21 cellular contexts compared by ENCODE assay signal in genomic region chr22:17601031-17601430, GRCh38. TPM values are rescaled to one million over a fixed set of nuclear protein-coding genes. Genes with fewer than 3 reads are reported as not detected.
A peak's percentile ranks its signal among the peaks of the same experiment; 100 is the strongest.
DNase-seq lines count a peak whose midpoint lies in the region; ATAC-seq and TF ChIP-seq lines count a peak whose summit lies in the region.
"Had no signal": no experiment of that assay in that cellular context is flagged by ENCODE, and none has a peak within 500 bp of the region (broad histone marks: within the 10 kb centered on the region; RNA-seq: fewer than 3 reads in every experiment).

No MANE protein-coding gene starts in this region.

- POLR2A ChIA-PET in naive thymus-derived CD4-positive, alpha-beta T cell (lab: Charles Lee), result no interaction called here
- POLR2A ChIA-PET in PC-3 (lab: Charles Lee; ENCODE audit: unreplicated experiment), result interaction anchor here (0.6 kb wide), 1 partner anchor 518 kb away, joined by 6 read pairs; no protein-coding TSS in a partner anchor

- H3K27me3 ChIP-seq in cardiac muscle cell (no peaks in the 10 kb centered on the region), PC-3 (ENCODE audit: low read length) (no peaks in the 10 kb centered on the region)
- no peaks in the 10 kb centered on the region for H3K27me3 ChIP-seq in naive thymus-derived CD4-positive, alpha-beta T cell (ENCODE audit: control insufficient read depth in 2 of 2, insufficient read depth in 2 of 2, low read length in 2 of 2)
- H3K27me3 ChIP-seq: body of pancreas, vagina had no signal

- H3K9me3 Mint-ChIP-seq in activated naive CD8-positive, alpha-beta T cell treated with anti-CD3 and anti-CD28 coated beads for 36 hours, result no peaks in the 10 kb centered on the region
- peaks cover 0 to 2% (median 0%) of the 10 kb centered on the region in 11 donors for H3K9me3 Mint-ChIP-seq in naive thymus-derived CD4-positive, alpha-beta T cell
- H3K9me3 Mint-ChIP-seq: activated naive CD4-positive, alpha-beta T cell treated with anti-CD3 and anti-CD28 coated beads, Interleukin-2, amount 10 ng/mL, durations not matched to agents 7 days and 5 days had no signal

- H3K9me2 ChIP-seq in PC-3 (replicated peaks; ENCODE audit: low read length), result no peaks in the 10 kb centered on the region

- intact Hi-C loops in cardiac septum (cut with DNase I), result no loop called here
- intact Hi-C loops in naive thymus-derived CD4-positive, alpha-beta T cell (cut with micrococcal nuclease), result no loop called here
- intact Hi-C loops in PC-3 (cut with micrococcal nuclease), result no loop called here

- no peak overlapping the region for H3K4me2 ChIP-seq in PC-3 (ENCODE audit: low read length)

- BruUV-seq in PC-3 (replicated peaks; lab: Mats Ljungman, UMichigan), result no TSS peak

- H2AFZ ChIP-seq in PC-3 (ENCODE audit: low read length), result no peak overlapping the region

- peak overlapping the region; percentile 18 for H3K27ac Mint-ChIP-seq in activated naive CD8-positive, alpha-beta T cell treated with anti-CD3 and anti-CD28 coated beads for 36 hours
- peak overlapping the region in 6 of 9 donors; percentile 10 to 89 (median 45) for H3K27ac Mint-ChIP-seq in naive thymus-derived CD4-positive, alpha-beta T cell

- no peak overlapping the region for H3K9ac ChIP-seq in PC-3 (ENCODE audit: low read length)

- TF ChIP-seq CTCF in cardiac muscle cell (IDR thresholded peaks at IDR 0.05; ENCODE audit: low read depth, low read length) (no peak), PC-3 (conservative IDR thresholded peaks at IDR 0.05; ENCODE audit: low read depth, low read length) (no peak)

- H3K9me3 ChIP-seq in cardiac muscle cell (ENCODE audit: low read depth) (no peaks in the 10 kb centered on the region), PC-3 (ENCODE audit: low read length) (no peaks in the 10 kb centered on the region)
- H3K9me3 ChIP-seq in naive thymus-derived CD4-positive, alpha-beta T cell (ENCODE audit: control insufficient read depth in 2 of 3, low read length in 3 of 3), result no peaks in the 10 kb centered on the region
- H3K9me3 ChIP-seq: body of pancreas, vagina had no signal

- H3K36me3 Mint-ChIP-seq in activated naive CD8-positive, alpha-beta T cell treated with anti-CD3 and anti-CD28 coated beads for 36 hours, result peaks cover 21% of the 10 kb centered on the region
- H3K36me3 Mint-ChIP-seq in naive thymus-derived CD4-positive, alpha-beta T cell, result peaks cover 19 to 38% (median 29%) of the 10 kb centered on the region in 5 donors

- no peak overlapping the region for H3K4me3 ChIP-seq in cardiac muscle cell
- H3K4me3 ChIP-seq in naive thymus-derived CD4-positive, alpha-beta T cell (ENCODE audit: low read length), result no peak overlapping the region
- H3K4me3 ChIP-seq in PC-3 (ENCODE audit: low read length), result no peak overlapping the region
- H3K4me3 ChIP-seq: body of pancreas, vagina had no signal

- peak overlapping the region; percentile 19 for H3K27ac ChIP-seq in cardiac muscle cell
- no peak overlapping the region for H3K27ac ChIP-seq in naive thymus-derived CD4-positive, alpha-beta T cell (ENCODE audit: low read depth, low read length)
- no peak overlapping the region for H3K27ac ChIP-seq in PC-3 (ENCODE audit: low read length)
- H3K27ac ChIP-seq: body of pancreas, RWPE1, vagina had no signal

- H4K20me1 ChIP-seq in PC-3 (ENCODE audit: low read length), result no peaks in the 10 kb centered on the region

- H3K36me3 ChIP-seq in cardiac muscle cell, result peaks cover 35% of the 10 kb centered on the region
- H3K36me3 ChIP-seq in naive thymus-derived CD4-positive, alpha-beta T cell (ENCODE audit: control insufficient read depth in 2 of 3, insufficient read depth in 3 of 3, low read length in 3 of 3), result peaks cover 13 to 67% (median 23%) of the 10 kb centered on the region in 3 experiments
- peaks cover 9% of the 10 kb centered on the region for H3K36me3 ChIP-seq in PC-3 (ENCODE audit: low read depth, low read length)

- no peaks in the 10 kb centered on the region for H3K4me1 Mint-ChIP-seq in activated naive CD8-positive, alpha-beta T cell treated with anti-CD3 and anti-CD28 coated beads for 36 hours
- H3K4me1 Mint-ChIP-seq in naive thymus-derived CD4-positive, alpha-beta T cell, result peaks cover 0 to 13% (median 6%) of the 10 kb centered on the region in 7 donors

- DNase-seq in cardiac muscle cell (ENCODE audit: low read depth in 1 of 2, low spot score in 1 of 2), result no peak
- no peak for DNase-seq in cardiac septum (ENCODE audit: low spot score)
- DNase-seq in activated naive CD8-positive, alpha-beta T cell treated with anti-CD3 and anti-CD28 coated beads for 36 hours, result no peak
- no peak for DNase-seq in naive thymus-derived CD4-positive, alpha-beta T cell
- no peak for DNase-seq in A172 (ENCODE audit: low spot score)
- no peak for DNase-seq in NCI-H524 (lab: John Stamatoyannopoulos, UW)
- no peak for DNase-seq in PC-3
- DNase-seq: activated CD4-positive, alpha-beta T cell treated with anti-CD3 and anti-CD28 coated beads for 48 hours; activated naive CD4-positive, alpha-beta T cell treated with anti-CD3 and anti-CD28 coated beads, Interleukin-2, amount 10 ng/mL, durations not matched to agents 7 days and 5 days; body of pancreas; cortex of kidney; KBM-7; naive B cell; NCI-H1694; posterior cingulate gyrus; stimulated activated CD4-positive, alpha-beta T cell treated with anti-CD3 and anti-CD28 coated beads, Interleukin-4, amount 100 ng/mL, for 1 hour had no signal

- CTCF ChIA-PET in naive thymus-derived CD4-positive, alpha-beta T cell (lab: Charles Lee), result no interaction called here
- CTCF ChIA-PET in PC-3 (lab: Charles Lee), result interaction anchor here (1.1 kb wide), 1 partner anchor 42 kb away, joined by 3 read pairs; no protein-coding TSS in a partner anchor

- no peak overlapping the region for H3K4me3 Mint-ChIP-seq in activated naive CD8-positive, alpha-beta T cell treated with anti-CD3 and anti-CD28 coated beads for 36 hours
- H3K4me3 Mint-ChIP-seq in naive thymus-derived CD4-positive, alpha-beta T cell, result no peak overlapping the region
- H3K4me3 Mint-ChIP-seq: activated naive CD4-positive, alpha-beta T cell treated with anti-CD3 and anti-CD28 coated beads, Interleukin-2, amount 10 ng/mL, durations not matched to agents 7 days and 5 days; naive B cell had no signal

- ATAC-seq in naive thymus-derived CD4-positive, alpha-beta T cell, result no peak
- no peak; the same call in 1 of the 2 replicates for ATAC-seq in PC-3
- ATAC-seq in HG03460 (IDR thresholded peaks at IDR 0.05; ENCODE audit: unreplicated experiment), result no peak
- ATAC-seq: body of pancreas had no signal

- no peaks in the 10 kb centered on the region for H3F3A ChIP-seq in PC-3 (ENCODE audit: low read length, unreplicated experiment)

- no peaks in the 10 kb centered on the region for H3K27me3 Mint-ChIP-seq in activated naive CD8-positive, alpha-beta T cell treated with anti-CD3 and anti-CD28 coated beads for 36 hours
- no peaks in the 10 kb centered on the region for H3K27me3 Mint-ChIP-seq in naive thymus-derived CD4-positive, alpha-beta T cell
- H3K27me3 Mint-ChIP-seq: activated naive CD4-positive, alpha-beta T cell treated with anti-CD3 and anti-CD28 coated beads, Interleukin-2, amount 10 ng/mL, durations not matched to agents 7 days and 5 days; naive B cell had no signal

- H3K4me1 ChIP-seq in cardiac muscle cell (ENCODE audit: low read depth) (no peaks in the 10 kb centered on the region), PC-3 (ENCODE audit: insufficient read depth, low read length) (no peaks in the 10 kb centered on the region)
- no peaks in the 10 kb centered on the region for H3K4me1 ChIP-seq in naive thymus-derived CD4-positive, alpha-beta T cell (ENCODE audit: control insufficient read depth in 2 of 2, insufficient read depth in 2 of 2, low read length in 2 of 2)
- H3K4me1 ChIP-seq: body of pancreas had no signal

- peaks cover 7% of the 10 kb centered on the region; the same call in 1 of the 2 replicates for H3K79me2 ChIP-seq in PC-3 (ENCODE audit: low read length)

RNA-seq across cellular contexts. Expression of gene ATP6V1E1, which starts 27.5 kb away (rescaled TPM):
- 75.2 and 111 TPM in 2 replicates for total RNA-seq in cardiac muscle cell
- polyA plus RNA-seq in cardiac muscle cell, result 113 and 116 TPM in 2 replicates
- total RNA-seq in cardiac septum, result 174 TPM
- 10 to 100 TPM; 78.7 to 82.1 TPM for total RNA-seq in activated naive CD8-positive, alpha-beta T cell treated with anti-CD3 and anti-CD28 coated beads for 36 hours
- 100 to 1,000 TPM in 1 of 5 experiments, 10 to 100 TPM in 4; 51.0 to 101 (median 80.4) TPM for total RNA-seq in naive thymus-derived CD4-positive, alpha-beta T cell
- polyA plus RNA-seq in naive thymus-derived CD4-positive, alpha-beta T cell, result 100 to 1,000 TPM in 1 of 2 donors, 10 to 100 TPM in 1; 92.2 to 120 TPM
- 183 and 220 TPM in 2 replicates for total RNA-seq in A172 (2014; rRNA removed; shearing (Covaris generic))
- total RNA-seq in PC-3 (2014; rRNA removed), result 74.6 and 89.9 TPM in 2 replicates

RNA-seq across cellular contexts. Expression of gene BCL2L13, which starts 37.5 kb away (rescaled TPM):
- total RNA-seq in cardiac muscle cell (54.5 and 61.5 TPM in 2 replicates), cardiac septum (69.9 TPM), PC-3 (2014; rRNA removed) (31.3 TPM in 2 replicates)
- polyA plus RNA-seq in cardiac muscle cell, result 35.3 and 37.5 TPM in 2 replicates
- total RNA-seq in activated naive CD8-positive, alpha-beta T cell treated with anti-CD3 and anti-CD28 coated beads for 36 hours, result 10 to 100 TPM; 35.3 to 38.0 TPM
- total RNA-seq in naive thymus-derived CD4-positive, alpha-beta T cell, result 10 to 100 TPM; 21.9 to 39.1 (median 32.8) TPM
- polyA plus RNA-seq in naive thymus-derived CD4-positive, alpha-beta T cell, result 10 to 100 TPM; 44.9 to 48.0 TPM
- 47.5 and 58.9 TPM in 2 replicates for total RNA-seq in A172 (2014; rRNA removed; shearing (Covaris generic))

RNA-seq across cellular contexts. Expression of gene SLC25A18, which starts 37.7 kb away (rescaled TPM):
- total RNA-seq in cardiac muscle cell, result 0.14 and 0.60 TPM in 2 replicates
- 0.27 and 0.59 TPM in 2 replicates for polyA plus RNA-seq in cardiac muscle cell
- total RNA-seq in cardiac septum, result 0.11 TPM
- total RNA-seq in activated naive CD8-positive, alpha-beta T cell treated with anti-CD3 and anti-CD28 coated beads for 36 hours, result not detected
- not detected for total RNA-seq in naive thymus-derived CD4-positive, alpha-beta T cell
- polyA plus RNA-seq in naive thymus-derived CD4-positive, alpha-beta T cell, result under 1 TPM in 1 of 2 donors, not detected in 1; 0.08 TPM
- 0.09 TPM in 1 of 2 replicates, not detected in the other for total RNA-seq in A172 (2014; rRNA removed; shearing (Covaris generic))
- 0.22 TPM in 1 of 2 replicates, not detected in the other for total RNA-seq in PC-3 (2014; rRNA removed)
- total RNA-seq: lung microvascular endothelial cell, skeletal muscle tissue had no signal
